1 cellular context compared by ENCODE assay signal in genomic region chr1:1037366-1038327, GRCh38.
TF ChIP-seq lines count a peak whose summit lies in the region.

No MANE protein-coding gene starts in this region.

TF ChIP-seq in HepG2, 621 proteins besides CTCF, POLR2A, EP300 and RAD21 (continued from another document and continues in another):
- TF ChIP-seq FOSL1 (CRISPR knock-in tag; IDR thresholded peaks at IDR 0.05; ENCODE audit: borderline replicate concordance) (no peak), ZNF496 (CRISPR knock-in tag; IDR thresholded peaks at IDR 0.05; ENCODE audit: insufficient replicate concordance) (no peak), FOXK1 (CRISPR knock-in tag; IDR thresholded peaks at IDR 0.05; ENCODE audit: borderline replicate concordance, low read depth) (no peak), ETV6 (CRISPR knock-in tag; conservative IDR thresholded peaks at IDR 0.05) (no peak), PAWR (CRISPR knock-in tag; IDR thresholded peaks at IDR 0.05; ENCODE audit: borderline replicate concordance) (no peak), ZBTB33 (CRISPR knock-in tag; IDR thresholded peaks at IDR 0.05) (peak; percentile 94), ZFP91 (CRISPR knock-in tag; IDR thresholded peaks at IDR 0.05; ENCODE audit: borderline replicate concordance) (peak; percentile 74; the same call in 1 of the 2 replicates), HOXA9 (CRISPR knock-in tag; IDR thresholded peaks at IDR 0.05; ENCODE audit: borderline replicate concordance) (no peak), MEIS1 (CRISPR knock-in tag; IDR thresholded peaks at IDR 0.05; ENCODE audit: borderline replicate concordance) (peak; percentile 23; the same call in 1 of the 2 replicates), ZNF230 (CRISPR knock-in tag; IDR thresholded peaks at IDR 0.05) (0 out of 2 replicates have a peak, but pooled peaks have one; percentile 23), HOXA7 (CRISPR knock-in tag; IDR thresholded peaks at IDR 0.05) (no peak), NFYB (CRISPR knock-in tag; IDR thresholded peaks at IDR 0.05) (no peak), KLF13 (CRISPR knock-in tag; IDR thresholded peaks at IDR 0.05) (no peak), AFF4 (CRISPR knock-in tag; IDR thresholded peaks at IDR 0.05) (no peak), KDM5B (CRISPR knock-in tag; IDR thresholded peaks at IDR 0.05; ENCODE audit: borderline replicate concordance) (no peak), ZNF891 (CRISPR knock-in tag; IDR thresholded peaks at IDR 0.05) (no peak), NCOA5 (CRISPR knock-in tag; IDR thresholded peaks at IDR 0.05) (no peak), ZNF501 (CRISPR knock-in tag; IDR thresholded peaks at IDR 0.05) (no peak), ZNF878 (CRISPR knock-in tag; IDR thresholded peaks at IDR 0.05) (no peak), HNRNPL (IDR thresholded peaks at IDR 0.05; ENCODE audit: low read depth, low read length) (0 out of 2 replicates have a peak, but pooled peaks have one; percentile 41), SP5 (CRISPR knock-in tag; IDR thresholded peaks at IDR 0.05; ENCODE audit: borderline replicate concordance, low read depth) (peak; percentile 94), ZSCAN29 (CRISPR knock-in tag; conservative IDR thresholded peaks at IDR 0.05) (0 out of 2 replicates have a peak, but pooled peaks have one; percentile 46), ASH2L (IDR thresholded peaks at IDR 0.05; ENCODE audit: insufficient read length, low read depth, low read length) (no peak), KDM4B (CRISPR knock-in tag; IDR thresholded peaks at IDR 0.05) (no peak), ZNF850 (CRISPR knock-in tag; conservative IDR thresholded peaks at IDR 0.05) (no peak), ZBTB25 (CRISPR knock-in tag; IDR thresholded peaks at IDR 0.05) (no peak), SP1 (IDR thresholded peaks at IDR 0.05) (no peak), SP1 (CRISPR knock-in tag; IDR thresholded peaks at IDR 0.05) (no peak), ZNF510 (CRISPR knock-in tag; IDR thresholded peaks at IDR 0.05; ENCODE audit: low read depth) (no peak), ZNF383 (CRISPR knock-in tag; IDR thresholded peaks at IDR 0.05; ENCODE audit: borderline replicate concordance) (no peak)
- TF ChIP-seq, protein P1, sequence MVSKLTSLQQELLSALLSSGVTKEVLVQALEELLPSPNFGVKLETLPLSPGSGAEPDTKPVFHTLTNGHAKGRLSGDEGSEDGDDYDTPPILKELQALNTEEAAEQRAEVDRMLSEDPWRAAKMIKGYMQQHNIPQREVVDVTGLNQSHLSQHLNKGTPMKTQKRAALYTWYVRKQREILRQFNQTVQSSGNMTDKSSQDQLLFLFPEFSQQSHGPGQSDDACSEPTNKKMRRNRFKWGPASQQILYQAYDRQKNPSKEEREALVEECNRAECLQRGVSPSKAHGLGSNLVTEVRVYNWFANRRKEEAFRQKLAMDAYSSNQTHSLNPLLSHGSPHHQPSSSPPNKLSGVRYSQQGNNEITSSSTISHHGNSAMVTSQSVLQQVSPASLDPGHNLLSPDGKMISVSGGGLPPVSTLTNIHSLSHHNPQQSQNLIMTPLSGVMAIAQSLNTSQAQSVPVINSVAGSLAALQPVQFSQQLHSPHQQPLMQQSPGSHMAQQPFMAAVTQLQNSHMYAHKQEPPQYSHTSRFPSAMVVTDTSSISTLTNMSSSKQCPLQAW (CRISPR knock-in tag; IDR thresholded peaks at IDR 0.05): no peak
- TF ChIP-seq, protein P2, sequence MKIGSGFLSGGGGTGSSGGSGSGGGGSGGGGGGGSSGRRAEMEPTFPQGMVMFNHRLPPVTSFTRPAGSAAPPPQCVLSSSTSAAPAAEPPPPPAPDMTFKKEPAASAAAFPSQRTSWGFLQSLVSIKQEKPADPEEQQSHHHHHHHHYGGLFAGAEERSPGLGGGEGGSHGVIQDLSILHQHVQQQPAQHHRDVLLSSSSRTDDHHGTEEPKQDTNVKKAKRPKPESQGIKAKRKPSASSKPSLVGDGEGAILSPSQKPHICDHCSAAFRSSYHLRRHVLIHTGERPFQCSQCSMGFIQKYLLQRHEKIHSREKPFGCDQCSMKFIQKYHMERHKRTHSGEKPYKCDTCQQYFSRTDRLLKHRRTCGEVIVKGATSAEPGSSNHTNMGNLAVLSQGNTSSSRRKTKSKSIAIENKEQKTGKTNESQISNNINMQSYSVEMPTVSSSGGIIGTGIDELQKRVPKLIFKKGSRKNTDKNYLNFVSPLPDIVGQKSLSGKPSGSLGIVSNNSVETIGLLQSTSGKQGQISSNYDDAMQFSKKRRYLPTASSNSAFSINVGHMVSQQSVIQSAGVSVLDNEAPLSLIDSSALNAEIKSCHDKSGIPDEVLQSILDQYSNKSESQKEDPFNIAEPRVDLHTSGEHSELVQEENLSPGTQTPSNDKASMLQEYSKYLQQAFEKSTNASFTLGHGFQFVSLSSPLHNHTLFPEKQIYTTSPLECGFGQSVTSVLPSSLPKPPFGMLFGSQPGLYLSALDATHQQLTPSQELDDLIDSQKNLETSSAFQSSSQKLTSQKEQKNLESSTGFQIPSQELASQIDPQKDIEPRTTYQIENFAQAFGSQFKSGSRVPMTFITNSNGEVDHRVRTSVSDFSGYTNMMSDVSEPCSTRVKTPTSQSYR (CRISPR knock-in tag; IDR thresholded peaks at IDR 0.05; ENCODE audit: borderline replicate concordance): peak; percentile 87
- TF ChIP-seq, protein P3, sequence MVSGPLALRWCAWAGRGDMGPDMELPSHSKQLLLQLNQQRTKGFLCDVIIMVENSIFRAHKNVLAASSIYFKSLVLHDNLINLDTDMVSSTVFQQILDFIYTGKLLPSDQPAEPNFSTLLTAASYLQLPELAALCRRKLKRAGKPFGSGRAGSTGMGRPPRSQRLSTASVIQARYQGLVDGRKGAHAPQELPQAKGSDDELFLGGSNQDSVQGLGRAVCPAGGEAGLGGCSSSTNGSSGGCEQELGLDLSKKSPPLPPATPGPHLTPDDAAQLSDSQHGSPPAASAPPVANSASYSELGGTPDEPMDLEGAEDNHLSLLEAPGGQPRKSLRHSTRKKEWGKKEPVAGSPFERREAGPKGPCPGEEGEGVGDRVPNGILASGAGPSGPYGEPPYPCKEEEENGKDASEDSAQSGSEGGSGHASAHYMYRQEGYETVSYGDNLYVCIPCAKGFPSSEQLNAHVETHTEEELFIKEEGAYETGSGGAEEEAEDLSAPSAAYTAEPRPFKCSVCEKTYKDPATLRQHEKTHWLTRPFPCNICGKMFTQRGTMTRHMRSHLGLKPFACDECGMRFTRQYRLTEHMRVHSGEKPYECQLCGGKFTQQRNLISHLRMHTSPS (CRISPR knock-in tag; IDR thresholded peaks at IDR 0.05; ENCODE audit: low read depth): no peak
- TF ChIP-seq, protein P4, sequence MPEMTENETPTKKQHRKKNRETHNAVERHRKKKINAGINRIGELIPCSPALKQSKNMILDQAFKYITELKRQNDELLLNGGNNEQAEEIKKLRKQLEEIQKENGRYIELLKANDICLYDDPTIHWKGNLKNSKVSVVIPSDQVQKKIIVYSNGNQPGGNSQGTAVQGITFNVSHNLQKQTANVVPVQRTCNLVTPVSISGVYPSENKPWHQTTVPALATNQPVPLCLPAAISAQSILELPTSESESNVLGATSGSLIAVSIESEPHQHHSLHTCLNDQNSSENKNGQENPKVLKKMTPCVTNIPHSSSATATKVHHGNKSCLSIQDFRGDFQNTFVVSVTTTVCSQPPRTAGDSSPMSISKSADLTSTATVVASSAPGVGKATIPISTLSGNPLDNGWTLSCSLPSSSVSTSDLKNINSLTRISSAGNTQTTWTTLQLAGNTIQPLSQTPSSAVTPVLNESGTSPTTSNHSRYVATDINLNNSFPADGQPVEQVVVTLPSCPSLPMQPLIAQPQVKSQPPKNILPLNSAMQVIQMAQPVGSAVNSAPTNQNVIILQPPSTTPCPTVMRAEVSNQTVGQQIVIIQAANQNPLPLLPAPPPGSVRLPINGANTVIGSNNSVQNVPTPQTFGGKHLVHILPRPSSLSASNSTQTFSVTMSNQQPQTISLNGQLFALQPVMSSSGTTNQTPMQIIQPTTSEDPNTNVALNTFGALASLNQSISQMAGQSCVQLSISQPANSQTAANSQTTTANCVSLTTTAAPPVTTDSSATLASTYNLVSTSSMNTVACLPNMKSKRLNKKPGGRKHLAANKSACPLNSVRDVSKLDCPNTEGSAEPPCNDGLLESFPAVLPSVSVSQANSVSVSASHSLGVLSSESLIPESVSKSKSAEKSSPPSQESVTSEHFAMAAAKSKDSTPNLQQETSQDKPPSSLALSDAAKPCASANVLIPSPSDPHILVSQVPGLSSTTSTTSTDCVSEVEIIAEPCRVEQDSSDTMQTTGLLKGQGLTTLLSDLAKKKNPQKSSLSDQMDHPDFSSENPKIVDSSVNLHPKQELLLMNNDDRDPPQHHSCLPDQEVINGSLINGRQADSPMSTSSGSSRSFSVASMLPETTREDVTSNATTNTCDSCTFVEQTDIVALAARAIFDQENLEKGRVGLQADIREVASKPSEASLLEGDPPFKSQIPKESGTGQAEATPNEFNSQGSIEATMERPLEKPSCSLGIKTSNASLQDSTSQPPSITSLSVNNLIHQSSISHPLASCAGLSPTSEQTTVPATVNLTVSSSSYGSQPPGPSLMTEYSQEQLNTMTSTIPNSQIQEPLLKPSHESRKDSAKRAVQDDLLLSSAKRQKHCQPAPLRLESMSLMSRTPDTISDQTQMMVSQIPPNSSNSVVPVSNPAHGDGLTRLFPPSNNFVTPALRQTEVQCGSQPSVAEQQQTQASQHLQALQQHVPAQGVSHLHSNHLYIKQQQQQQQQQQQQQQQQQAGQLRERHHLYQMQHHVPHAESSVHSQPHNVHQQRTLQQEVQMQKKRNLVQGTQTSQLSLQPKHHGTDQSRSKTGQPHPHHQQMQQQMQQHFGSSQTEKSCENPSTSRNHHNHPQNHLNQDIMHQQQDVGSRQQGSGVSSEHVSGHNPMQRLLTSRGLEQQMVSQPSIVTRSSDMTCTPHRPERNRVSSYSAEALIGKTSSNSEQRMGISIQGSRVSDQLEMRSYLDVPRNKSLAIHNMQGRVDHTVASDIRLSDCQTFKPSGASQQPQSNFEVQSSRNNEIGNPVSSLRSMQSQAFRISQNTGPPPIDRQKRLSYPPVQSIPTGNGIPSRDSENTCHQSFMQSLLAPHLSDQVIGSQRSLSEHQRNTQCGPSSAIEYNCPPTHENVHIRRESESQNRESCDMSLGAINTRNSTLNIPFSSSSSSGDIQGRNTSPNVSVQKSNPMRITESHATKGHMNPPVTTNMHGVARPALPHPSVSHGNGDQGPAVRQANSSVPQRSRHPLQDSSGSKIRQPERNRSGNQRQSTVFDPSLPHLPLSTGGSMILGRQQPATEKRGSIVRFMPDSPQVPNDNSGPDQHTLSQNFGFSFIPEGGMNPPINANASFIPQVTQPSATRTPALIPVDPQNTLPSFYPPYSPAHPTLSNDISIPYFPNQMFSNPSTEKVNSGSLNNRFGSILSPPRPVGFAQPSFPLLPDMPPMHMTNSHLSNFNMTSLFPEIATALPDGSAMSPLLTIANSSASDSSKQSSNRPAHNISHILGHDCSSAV (CRISPR knock-in tag; IDR thresholded peaks at IDR 0.05; ENCODE audit: borderline replicate concordance): no peak
